In the genomic region with DNA sequence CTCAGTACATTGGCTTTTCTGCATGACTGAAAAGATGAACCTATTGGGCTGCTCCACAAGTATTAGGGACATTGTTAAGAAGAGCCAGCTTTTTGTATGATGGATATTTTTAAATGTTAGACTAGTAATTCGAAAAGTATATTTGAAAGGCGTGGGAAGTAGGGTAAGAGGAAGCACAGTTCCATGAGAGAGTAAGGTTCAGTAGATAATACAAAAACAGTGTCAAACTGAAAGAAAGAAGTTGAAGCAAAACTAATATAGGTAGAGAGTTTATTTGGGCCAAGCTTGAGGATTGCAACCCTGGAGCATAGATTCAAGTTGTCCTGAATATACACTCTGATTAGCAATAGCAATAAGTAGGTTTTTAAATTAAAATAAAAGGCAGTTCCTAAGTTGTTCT, we compare ENCODE assay signal across 27 cellular contexts.
"Had no signal": no experiment of that assay in that cellular context is flagged by ENCODE, and none has a peak within 500 bp of the region (broad histone marks: within the 10 kb centered on the region; RNA-seq: fewer than 3 reads in every experiment).

No MANE protein-coding gene starts in this region.

- H3K9me3 ChIP-seq: esophagus squamous epithelium, mucosa of descending colon, neutrophil, pancreas, right atrium auricular region, testis, tibial artery had no signal

- H3K4me3 ChIP-seq: esophagus squamous epithelium, heart right ventricle, lung, mucosa of descending colon, pancreas, right atrium auricular region, smooth muscle cell, testis, tibial artery had no signal

- ATAC-seq: effector memory CD8-positive, alpha-beta T cell; natural killer cell treated with Interleukin-12 subunit alpha and Interleukin-12 subunit beta and Interleukin-15 and Interleukin-18, amount 100 ng/mL, for 72 hours; pancreas; stimulated activated effector memory CD8-positive, alpha-beta T cell treated with anti-CD3 and anti-CD28 coated beads, Interleukin-12 subunit alpha, Interleukin-12 subunit beta, amount 100 ng/mL, for 72 hours; stimulated activated naive CD8-positive, alpha-beta T cell treated with anti-CD3 and anti-CD28 coated beads, Interleukin-15, Interleukin-2, amounts not matched to agents 100 U/mL and 50 U/mL, for 24 hours had no signal

- H3K27me3 ChIP-seq: esophagus squamous epithelium, heart right ventricle, neutrophil, pancreas, right atrium auricular region, testis, tibial artery had no signal

- DNase-seq: cortex of kidney; effector memory CD8-positive, alpha-beta T cell; erythroblast; esophagus squamous epithelium; foreskin melanocyte; glutamatergic neuron; heart right ventricle; hippocampal formation; immature natural killer cell; islet precursor cell; kidney glomerular epithelial cell; naive B cell; pancreas; stimulated activated CD4-positive, alpha-beta T cell treated with anti-CD3 and anti-CD28 coated beads, Interleukin-12 subunit alpha, Interleukin-12 subunit beta, amount 100 ng/mL, for 4 hours; stimulated activated CD4-positive, alpha-beta T cell treated with anti-CD3 and anti-CD28 coated beads, Interleukin-1b, Interleukin-23, amount 100 ng/mL, for 48 hours; stimulated activated CD4-positive, alpha-beta T cell treated with anti-CD3 and anti-CD28 coated beads, Interleukin-4, amount 100 ng/mL, for 1 hour; stimulated activated naive CD8-positive, alpha-beta T cell treated with anti-CD3 and anti-CD28 coated beads, Interleukin-15, Interleukin-2, amounts not matched to agents 100 U/mL and 50 U/mL, for 24 hours; substantia nigra; testis; tibial artery had no signal

- H3K4me2 ChIP-seq: smooth muscle cell had no signal

- H3K27ac ChIP-seq: heart right ventricle, neutrophil, pancreas, right atrium auricular region, testis, tibial artery had no signal

- H3K36me3 ChIP-seq: esophagus squamous epithelium, heart right ventricle, neutrophil, pancreas, right atrium auricular region, tibial artery had no signal

- H3K4me1 ChIP-seq: heart right ventricle, right atrium auricular region, testis, tibial artery had no signal
